Comparison of ENCODE assay signal across 9 cellular contexts in genomic region chr1:5509664-5510452, GRCh38.
DNase-seq lines count a peak whose midpoint lies in the region; ATAC-seq and TF ChIP-seq lines count a peak whose summit lies in the region.
"Had no signal": no experiment of that assay in that cellular context is flagged by ENCODE, and none has a peak within 500 bp of the region (broad histone marks: within the 10 kb centered on the region; RNA-seq: fewer than 3 reads in every experiment).

No MANE protein-coding gene starts in this region.

- H3K27ac ChIP-seq in right lobe of liver, result no peak overlapping the region
- H3K27ac ChIP-seq: BLaER1 treated with 17β-estradiol and CSF1 and Interleukin-3, amounts not matched to agents 10 nM and 100 nM had no signal

- intact Hi-C loops in activated CD4-positive, alpha-beta T cell treated with anti-CD3 and anti-CD28 coated beads, Interleukin-2, amount 10 ng/mL, durations not matched to agents 24 days and 14 days (cut with micrococcal nuclease), result loop anchor here (5.0 kb wide), 1 partner anchor 237 kb away; no protein-coding TSS in a partner anchor
- intact Hi-C loops in right lobe of liver (cut with DNase I), result loop anchor here (5.0 to 10.0 kb wide), 3 partner anchors 235 to 467 kb away; no protein-coding TSS in a partner anchor

- no peak overlapping the region for H3K4me3 Mint-ChIP-seq in activated CD4-positive, alpha-beta T cell treated with anti-CD3 and anti-CD28 coated beads, Interleukin-2, amount 10 ng/mL, durations not matched to agents 24 days and 14 days
- H3K4me3 Mint-ChIP-seq in chondrocyte (ENCODE audit: unreplicated experiment), result no peak overlapping the region

- WGBS in right lobe of liver (ENCODE audit: insufficient coverage, low coverage, low lambda C conversion rate, missing lambda C conversion rate), result 44% methylated on average over 7 of the region's 21 CpGs

- TF ChIP-seq POLR2A in right lobe of liver (IDR thresholded peaks at IDR 0.05), result no peak

- no peaks in the 10 kb centered on the region for H3K9me3 Mint-ChIP-seq in activated CD4-positive, alpha-beta T cell treated with anti-CD3 and anti-CD28 coated beads, Interleukin-2, amount 10 ng/mL, durations not matched to agents 24 days and 14 days
- no peaks in the 10 kb centered on the region for H3K9me3 Mint-ChIP-seq in chondrocyte (ENCODE audit: low read depth)

- H3K27me3 ChIP-seq in right lobe of liver, result no peaks in the 10 kb centered on the region

- peaks cover 4% of the 10 kb centered on the region for H3K27me3 Mint-ChIP-seq in activated CD4-positive, alpha-beta T cell treated with anti-CD3 and anti-CD28 coated beads, Interleukin-2, amount 10 ng/mL, durations not matched to agents 24 days and 14 days
- H3K27me3 Mint-ChIP-seq in chondrocyte (ENCODE audit: low read depth), result peaks cover 20% of the 10 kb centered on the region

- TF ChIP-seq CTCF in chondrocyte (IDR thresholded peaks at IDR 0.05) (peak; percentile 95), right lobe of liver (IDR thresholded peaks at IDR 0.05) (peak; percentile 81 to 98 (median 96))

- ATAC-seq in right lobe of liver, result peak; percentile 70 to 80 (median 80)
- no peak for ATAC-seq in HG02571 (IDR thresholded peaks at IDR 0.05; ENCODE audit: unreplicated experiment)

- H3K4me3 ChIP-seq in right lobe of liver, result no peak overlapping the region
- H3K4me3 ChIP-seq: BLaER1 treated with 17β-estradiol and CSF1 and Interleukin-3, amounts not matched to agents 10 nM and 100 nM had no signal

- no peak overlapping the region for H3K27ac Mint-ChIP-seq in activated CD4-positive, alpha-beta T cell treated with anti-CD3 and anti-CD28 coated beads, Interleukin-2, amount 10 ng/mL, durations not matched to agents 24 days and 14 days
- H3K27ac Mint-ChIP-seq in chondrocyte (ENCODE audit: unreplicated experiment), result no peak overlapping the region

- peak; percentile 18 for DNase-seq in DMS79 treated with DMSO at 0.1 percent for 48 hours (lab: John Stamatoyannopoulos, UW)
- DNase-seq in DMS79 (lab: John Stamatoyannopoulos, UW), result no peak
- peak; percentile 9 for DNase-seq in NCI-H1694 treated with DMSO at 0.1 percent for 48 hours (lab: John Stamatoyannopoulos, UW)
- DNase-seq in activated CD4-positive, alpha-beta T cell treated with anti-CD3 and anti-CD28 coated beads, Interleukin-2, amount 10 ng/mL, durations not matched to agents 24 days and 14 days, result peak; percentile 91
- DNase-seq in chondrocyte (ENCODE audit: low spot score), result no peak
- peak; percentile 64 to 72 (median 66) for DNase-seq in right lobe of liver
- DNase-seq in stimulated activated CD4-positive, alpha-beta T cell treated with anti-CD3 and anti-CD28 coated beads, TNF-alpha, amount 100 ng/mL, for 48 hours (ENCODE audit: low read depth in 3 of 3), result peak; percentile 27 to 44 (median 38)

- H3K36me3 ChIP-seq in right lobe of liver, result no peaks in the 10 kb centered on the region
- H3K36me3 ChIP-seq: BLaER1 treated with 17β-estradiol and CSF1 and Interleukin-3, amounts not matched to agents 10 nM and 100 nM had no signal

- no peaks in the 10 kb centered on the region for H3K4me1 Mint-ChIP-seq in activated CD4-positive, alpha-beta T cell treated with anti-CD3 and anti-CD28 coated beads, Interleukin-2, amount 10 ng/mL, durations not matched to agents 24 days and 14 days
- no peaks in the 10 kb centered on the region for H3K4me1 Mint-ChIP-seq in chondrocyte (ENCODE audit: low read depth)

- no peaks in the 10 kb centered on the region for H3K36me3 Mint-ChIP-seq in activated CD4-positive, alpha-beta T cell treated with anti-CD3 and anti-CD28 coated beads, Interleukin-2, amount 10 ng/mL, durations not matched to agents 24 days and 14 days (ENCODE audit: low read depth)
- no peaks in the 10 kb centered on the region for H3K36me3 Mint-ChIP-seq in chondrocyte (ENCODE audit: low read depth)

- H3K9me3 ChIP-seq in right lobe of liver, result no peaks in the 10 kb centered on the region
- H3K9me3 ChIP-seq: BLaER1 treated with 17β-estradiol and CSF1 and Interleukin-3, amounts not matched to agents 10 nM and 100 nM had no signal

- H3K4me1 ChIP-seq in right lobe of liver, result peaks cover 0 to 4% (median 0%) of the 10 kb centered on the region in 4 donors

Comparison
In these comparisons a context has a peak if more than half of its experiments do, and no peak if none do; other contexts are left out.
1. DNase-seq: peak in DMS79 treated with DMSO at 0.1 percent for 48 hours (single experiment), NCI-H1694 treated with DMSO at 0.1 percent for 48 hours (single experiment), activated CD4-positive, alpha-beta T cell treated with anti-CD3 and anti-CD28 coated beads, Interleukin-2, amount 10 ng/mL, durations not matched to agents 24 days and 14 days (single experiment), right lobe of liver (3 of 3) and stimulated activated CD4-positive, alpha-beta T cell treated with anti-CD3 and anti-CD28 coated beads, TNF-alpha, amount 100 ng/mL, for 48 hours (3 of 3); none in DMS79 (single experiment) and chondrocyte (single experiment).